Comparison of ENCODE assay signal across 9 cellular contexts in genomic region chr14:74459289-74459946, GRCh38. TPM values are rescaled to one million over a fixed set of nuclear protein-coding genes. Genes with fewer than 3 reads are reported as not detected.
DNase-seq lines count a peak whose midpoint lies in the region; ATAC-seq and TF ChIP-seq lines count a peak whose summit lies in the region.
"Had no signal": no experiment of that assay in that cellular context is flagged by ENCODE, and none has a peak within 500 bp of the region (broad histone marks: within the 10 kb centered on the region; RNA-seq: fewer than 3 reads in every experiment).

No MANE protein-coding gene starts in this region.

- H3K4me3 Mint-ChIP-seq in GM23338: no peak overlapping the region

- H2AFZ ChIP-seq in GM23338: peak overlapping the region; percentile 81; the same call in 1 of the 2 replicates
- H2AFZ ChIP-seq in PC-3 (ENCODE audit: low read length): no peak overlapping the region

- peaks cover 7% of the 10 kb centered on the region; the same call in 1 of the 3 replicates for H3K36me3 Mint-ChIP-seq in GM23338 (ENCODE audit: low read depth)

- DNase-seq in AG08395 (ENCODE audit: low spot score) (peak; percentile 90), GM23338 (ENCODE audit: low spot score) (peak; percentile 81), PC-3 (peak; percentile 63), amniotic stem cell (lab: John Stamatoyannopoulos, UW) (peak; percentile 20), iris pigment epithelial cell (ENCODE audit: low read depth) (peak; percentile 76), occipital lobe (lab: John Stamatoyannopoulos, UW) (no peak)
- peak; percentile 54 for DNase-seq in stimulated activated naive CD8-positive, alpha-beta T cell treated with anti-CD3 and anti-CD28 coated beads, Interleukin-15, Interleukin-2, amounts not matched to agents 100 U/mL and 50 U/mL, for 24 hours

- peaks cover 5% of the 10 kb centered on the region for H3K27me3 Mint-ChIP-seq in GM23338 (ENCODE audit: insufficient read depth, low read depth, poor library complexity)

- H3K4me2 ChIP-seq in GM23338: no peak overlapping the region
- H3K4me2 ChIP-seq in PC-3 (ENCODE audit: low read length): no peak overlapping the region

- no peaks in the 10 kb centered on the region for H3K27me3 ChIP-seq in GM23338 (ENCODE audit: insufficient read depth)
- no peaks in the 10 kb centered on the region; the same call in 1 of the 2 replicates for H3K27me3 ChIP-seq in PC-3 (ENCODE audit: low read length)

- intact Hi-C loops in PC-3 (cut with micrococcal nuclease): no loop called here

- H4K20me1 ChIP-seq in GM23338 (replicated peaks; ENCODE audit: insufficient read depth): no peaks in the 10 kb centered on the region
- H4K20me1 ChIP-seq in PC-3 (ENCODE audit: low read length): no peaks in the 10 kb centered on the region

- CTCF ChIA-PET in PC-3 (lab: Charles Lee): no interaction called here

- H3K4me1 Mint-ChIP-seq in GM23338: peaks cover 12% of the 10 kb centered on the region; the same call in 2 of the 3 replicates

- peaks cover 14% of the 10 kb centered on the region for H3K9me3 Mint-ChIP-seq in GM23338

- H3F3A ChIP-seq in GM23338 (replicated peaks; ENCODE audit: low read depth) (no peaks in the 10 kb centered on the region), PC-3 (ENCODE audit: low read length, unreplicated experiment) (no peaks in the 10 kb centered on the region)

- TF ChIP-seq CTCF in GM23338 (conservative IDR thresholded peaks at IDR 0.05; ENCODE audit: low read depth in 2 of 2) (peak; percentile 66 to 78), PC-3 (conservative IDR thresholded peaks at IDR 0.05; ENCODE audit: low read depth, low read length) (peak; percentile 73)

- H3K9ac ChIP-seq in PC-3 (ENCODE audit: low read length): no peak overlapping the region

- POLR2A ChIA-PET in PC-3 (lab: Charles Lee; ENCODE audit: unreplicated experiment): no interaction called here

- no TSS peak for BruUV-seq in PC-3 (replicated peaks; lab: Mats Ljungman, UMichigan)

- H3K36me3 ChIP-seq in GM23338 (ENCODE audit: insufficient read depth) (no peaks in the 10 kb centered on the region), PC-3 (ENCODE audit: low read depth, low read length) (no peaks in the 10 kb centered on the region)

- ATAC-seq in GM23338 (peak; percentile 97), PC-3 (peak; percentile 96), GM18873 (IDR thresholded peaks at IDR 0.05; ENCODE audit: low FRiP score, unreplicated experiment) (no peak)
- peak; percentile 86 for ATAC-seq in stimulated activated naive CD8-positive, alpha-beta T cell treated with anti-CD3 and anti-CD28 coated beads, Interleukin-15, Interleukin-2, amounts not matched to agents 100 U/mL and 50 U/mL, for 24 hours

- H3K27ac ChIP-seq in GM23338 (ENCODE audit: low read depth) (no peak overlapping the region), PC-3 (ENCODE audit: low read length) (no peak overlapping the region)

- 0 out of 2 replicates have a peak overlapping the region, but pooled peaks have one; percentile 16 for H3K27ac Mint-ChIP-seq in GM23338

- H3K4me3 ChIP-seq in GM23338: no peak overlapping the region
- no peak overlapping the region for H3K4me3 ChIP-seq in PC-3 (ENCODE audit: low read length)

- H3K9me3 ChIP-seq in PC-3 (ENCODE audit: low read length): no peaks in the 10 kb centered on the region

- H3K4me1 ChIP-seq in GM23338 (ENCODE audit: insufficient read depth): peaks cover 6% of the 10 kb centered on the region; the same call in 1 of the 2 replicates
- no peaks in the 10 kb centered on the region for H3K4me1 ChIP-seq in PC-3 (ENCODE audit: insufficient read depth, low read length)

- H3K79me2 ChIP-seq in GM23338 (replicated peaks; ENCODE audit: insufficient read depth): no peaks in the 10 kb centered on the region
- no peaks in the 10 kb centered on the region for H3K79me2 ChIP-seq in PC-3 (ENCODE audit: low read length)

- no peaks in the 10 kb centered on the region for H3K9me2 ChIP-seq in GM23338 (ENCODE audit: insufficient read depth)
- H3K9me2 ChIP-seq in PC-3 (replicated peaks; ENCODE audit: low read length): no peaks in the 10 kb centered on the region

TF ChIP-seq in GM23338, 12 proteins besides CTCF, POLR2A, EP300 and RAD21:
- TF ChIP-seq ZNF462 (CRISPR knock-in tag; IDR thresholded peaks at IDR 0.05): no peak
- no peak for TF ChIP-seq ZNF114 (CRISPR knock-in tag; IDR thresholded peaks at IDR 0.05)
- TF ChIP-seq NANOG (IDR thresholded peaks at IDR 0.05; ENCODE audit: borderline replicate concordance): no peak
- no peak for TF ChIP-seq EZH2phosphoT487 (IDR thresholded peaks at IDR 0.05; ENCODE audit: unreplicated experiment)
- no peak for TF ChIP-seq EZH2 (IDR thresholded peaks at IDR 0.05; ENCODE audit: low read depth, unreplicated experiment)
- no peak for TF ChIP-seq ETS1 (IDR thresholded peaks at IDR 0.05)
- TF ChIP-seq JUNB (IDR thresholded peaks at IDR 0.05; ENCODE audit: unreplicated experiment): no peak
- TF ChIP-seq ZNF331 (CRISPR knock-in tag; IDR thresholded peaks at IDR 0.05; ENCODE audit: low read depth): no peak

RNA-seq across cellular contexts. Expression of gene SYNDIG1L, which starts 33.4 kb away (rescaled TPM):
- 1.6 and 2.1 TPM in 2 replicates for total RNA-seq in GM23338 (2014; rRNA removed; shearing (Covaris generic))
- 0.65 and 1.4 TPM in 2 replicates for polyA plus RNA-seq in GM23338 (2016; fragmentation: Nextera tagmentation; extraction: Ambion mirVana)
- not detected in 2 replicates for total RNA-seq in PC-3 (2014; rRNA removed)
- total RNA-seq in occipital lobe: 1.1 TPM
- total RNA-seq: urinary bladder had no signal

RNA-seq across cellular contexts. Expression of gene NPC2, which starts 33.7 kb away (rescaled TPM):
- 287 and 331 TPM in 2 replicates for total RNA-seq in GM23338 (2014; rRNA removed; shearing (Covaris generic))
- polyA plus RNA-seq in GM23338 (2016; fragmentation: Nextera tagmentation; extraction: Ambion mirVana): 344 and 354 TPM in 2 replicates
- total RNA-seq in PC-3 (2014; rRNA removed) (138 and 195 TPM in 2 replicates), occipital lobe (28.1 TPM)

RNA-seq across cellular contexts. Expression of gene ISCA2, which starts 34.1 kb away (rescaled TPM):
- 24.9 and 44.0 TPM in 2 replicates for total RNA-seq in GM23338 (2014; rRNA removed; shearing (Covaris generic))
- 156 and 171 TPM in 2 replicates for polyA plus RNA-seq in GM23338 (2016; fragmentation: Nextera tagmentation; extraction: Ambion mirVana)
- total RNA-seq in PC-3 (2014; rRNA removed): 30.1 and 32.3 TPM in 2 replicates
- 20.1 TPM for total RNA-seq in occipital lobe
